In genomic region chr11:103648670-103649400, GRCh38 we compare ENCODE assay signal across 14 cellular contexts.
DNase-seq lines count a peak whose midpoint lies in the region; ATAC-seq, FAIRE-seq and TF ChIP-seq lines count a peak whose summit lies in the region.
"Had no signal": no experiment of that assay in that cellular context is flagged by ENCODE, and none has a peak within 500 bp of the region (broad histone marks: within the 10 kb centered on the region; RNA-seq: fewer than 3 reads in every experiment).

No MANE protein-coding gene starts in this region.

- no peak overlapping the region for H3K27ac Mint-ChIP-seq in MCF 10A (ENCODE audit: low read depth, unreplicated experiment)
- H3K27ac Mint-ChIP-seq: activated CD4-positive, alpha-beta T cell treated with anti-CD3 and anti-CD28 coated beads, Interleukin-2, amount 10 ng/mL, durations not matched to agents 7 days and 5 days; activated naive CD4-positive, alpha-beta T cell treated with anti-CD3 and anti-CD28 coated beads for 36 hours had no signal

- no peak overlapping the region for H3K4me2 ChIP-seq in mammary epithelial cell (ENCODE audit: insufficient read depth, low read depth, low read length)

- no peaks in the 10 kb centered on the region for H3K79me2 ChIP-seq in mammary epithelial cell (ENCODE audit: insufficient read depth, low read length)

- H3K36me3 Mint-ChIP-seq in MCF 10A (ENCODE audit: insufficient read depth, unreplicated experiment): no peaks in the 10 kb centered on the region

- no peaks in the 10 kb centered on the region for H3K27me3 Mint-ChIP-seq in MCF 10A (ENCODE audit: insufficient read depth, unreplicated experiment)
- H3K27me3 Mint-ChIP-seq: activated CD4-positive, alpha-beta T cell treated with anti-CD3 and anti-CD28 coated beads, Interleukin-2, amount 10 ng/mL, durations not matched to agents 7 days and 5 days had no signal

- DNase-seq in mammary epithelial cell (peak; percentile 30), MCF 10A (ENCODE audit: unreplicated experiment) (no peak), HTR-8/SVneo (ENCODE audit: insufficient read length, low spot score) (no peak), choroid plexus epithelial cell (ENCODE audit: low read depth) (peak; percentile 59), D721Med (ENCODE audit: insufficient read length, low spot score) (no peak), gastrocnemius medialis (no peak), caudate nucleus (lab: John Stamatoyannopoulos, UW) (no peak)
- no peak for DNase-seq in stimulated activated CD4-positive, alpha-beta T cell treated with anti-CD3 and anti-CD28 coated beads, Interleukin-2, amount 100 ng/mL, for 24 hours
- DNase-seq: activated CD4-positive, alpha-beta T cell treated with anti-CD3 and anti-CD28 coated beads, Interleukin-2, amount 10 ng/mL, durations not matched to agents 7 days and 5 days; activated naive CD4-positive, alpha-beta T cell treated with anti-CD3 and anti-CD28 coated beads for 36 hours; GDM1; mucosa of descending colon; Right ventricle myocardium superior had no signal

- H3K4me3 Mint-ChIP-seq in MCF 10A (ENCODE audit: unreplicated experiment): no peak overlapping the region
- H3K4me3 Mint-ChIP-seq: activated CD4-positive, alpha-beta T cell treated with anti-CD3 and anti-CD28 coated beads, Interleukin-2, amount 10 ng/mL, durations not matched to agents 7 days and 5 days; activated naive CD4-positive, alpha-beta T cell treated with anti-CD3 and anti-CD28 coated beads for 36 hours had no signal

- no peaks in the 10 kb centered on the region for H3K4me1 Mint-ChIP-seq in MCF 10A (ENCODE audit: insufficient read depth, unreplicated experiment)
- H3K4me1 Mint-ChIP-seq: activated CD4-positive, alpha-beta T cell treated with anti-CD3 and anti-CD28 coated beads, Interleukin-2, amount 10 ng/mL, durations not matched to agents 7 days and 5 days had no signal

- POLR2A ChIA-PET in MCF 10A (lab: Yijun Ruan, JAX): no interaction called here

- dilution Hi-C loops in mammary epithelial cell (cut with HindIII; ENCODE audit: low sequenced_read_pairs): no loop called here

- intact Hi-C loops in mammary epithelial cell (cut with micrococcal nuclease) (no loop called here), MCF 10A (cut with micrococcal nuclease) (no loop called here), gastrocnemius medialis (cut with DNase I; ENCODE audit: low total_unique reads) (no loop called here)

- no peaks in the 10 kb centered on the region for H3K27me3 ChIP-seq in mammary epithelial cell (ENCODE audit: insufficient read depth, low read length)
- no peaks in the 10 kb centered on the region for H3K27me3 ChIP-seq in gastrocnemius medialis

- H3K4me1 ChIP-seq in mammary epithelial cell (ENCODE audit: insufficient read depth, low read length) (peaks cover 12% of the 10 kb centered on the region), gastrocnemius medialis (no peaks in the 10 kb centered on the region)

- no peaks in the 10 kb centered on the region for H4K20me1 ChIP-seq in mammary epithelial cell (ENCODE audit: insufficient read depth, low read length)

- peak overlapping the region; percentile 74 for H2AFZ ChIP-seq in mammary epithelial cell (ENCODE audit: low read depth, low read length)

- ATAC-seq in gastrocnemius medialis: no peak
- ATAC-seq: mucosa of descending colon had no signal

- H3K27ac ChIP-seq in mammary epithelial cell (ENCODE audit: insufficient read depth, low read depth, low read length) (no peak overlapping the region), gastrocnemius medialis (no peak overlapping the region), caudate nucleus (ENCODE audit: low read depth, low read length) (no peak overlapping the region)

- H3K36me3 ChIP-seq in mammary epithelial cell (ENCODE audit: insufficient read depth, low read length) (no peaks in the 10 kb centered on the region), gastrocnemius medialis (no peaks in the 10 kb centered on the region)

- TF ChIP-seq POLR2A in gastrocnemius medialis (IDR thresholded peaks at IDR 0.05): no peak

- WGBS in mammary epithelial cell (ENCODE audit: low coverage, missing lambda C conversion rate): 85% methylated on average over 1 of the region's 1 CpG

- no peak overlapping the region for H3K9ac ChIP-seq in mammary epithelial cell (ENCODE audit: insufficient read depth, low read length)

- CTCF ChIA-PET in mammary epithelial cell (lab: Charles Lee; ENCODE audit: low non-redundant PET) (no interaction called here), MCF 10A (lab: Yijun Ruan, JAX) (interaction anchor here (0.7 to 1.0 kb wide), 3 partner anchors 11 to 43 kb away, joined by 3 to 5 read pairs (median 4); no protein-coding TSS in a partner anchor)

- H3K9me3 ChIP-seq in mammary epithelial cell (replicated peaks; ENCODE audit: insufficient read depth, low read length) (peaks cover 14% of the 10 kb centered on the region), gastrocnemius medialis (no peaks in the 10 kb centered on the region)

- in situ Hi-C loops in mammary epithelial cell (cut with MboI; ENCODE audit: low sequenced_read_pairs in 2 of 2) (no loop called here), gastrocnemius medialis (cut with MboI; ENCODE audit: low sequenced_read_pairs in 4 of 4) (no loop called here)

- BruUV-seq in mammary epithelial cell (replicated peaks; lab: Mats Ljungman, UMichigan): no TSS peak
- BruUV-seq in MCF 10A (replicated peaks; lab: Mats Ljungman, UMichigan): no TSS peak

- H3K9me3 Mint-ChIP-seq in MCF 10A (ENCODE audit: unreplicated experiment): peaks cover 18% of the 10 kb centered on the region
- H3K9me3 Mint-ChIP-seq: activated CD4-positive, alpha-beta T cell treated with anti-CD3 and anti-CD28 coated beads, Interleukin-2, amount 10 ng/mL, durations not matched to agents 7 days and 5 days had no signal

- TF ChIP-seq CTCF in mammary epithelial cell (conservative IDR thresholded peaks at IDR 0.05 in 1 of 2, IDR thresholded peaks at IDR 0.05 in 1 of 2; ENCODE audit: extremely low read depth in 1 of 2, insufficient read depth in 1 of 2, low read depth in 1 of 2, low read length in 2 of 2): no peak
- no peak for TF ChIP-seq CTCF in MCF 10A (IDR thresholded peaks at IDR 0.05; ENCODE audit: unreplicated experiment)
- no peak for TF ChIP-seq CTCF in choroid plexus epithelial cell (conservative IDR thresholded peaks at IDR 0.05; ENCODE audit: low read depth, low read length)
- no peak for TF ChIP-seq CTCF in D721Med (IDR thresholded peaks at IDR 0.05; ENCODE audit: insufficient read depth, missing control alignments)
- TF ChIP-seq CTCF in gastrocnemius medialis (IDR thresholded peaks at IDR 0.05 in 4 of 5, conservative IDR thresholded peaks at IDR 0.05 in 1 of 5): no peak

- FAIRE-seq in HTR-8/SVneo (lab: Jason Lieb, UNC): peak; percentile 73
- no peak for FAIRE-seq in D721Med (lab: Jason Lieb, UNC)
- FAIRE-seq: urothelium cell line had no signal

- no peak overlapping the region for H3K4me3 ChIP-seq in mammary epithelial cell (replicated peaks in 1 of 3; ENCODE audit: insufficient read depth in 1 of 3, low read depth in 2 of 3, low read length in 3 of 3)
- H3K4me3 ChIP-seq in choroid plexus epithelial cell (ENCODE audit: low read depth, low read length): no peak overlapping the region
- H3K4me3 ChIP-seq in gastrocnemius medialis: no peak overlapping the region
- H3K4me3 ChIP-seq: mucosa of descending colon had no signal

Comparison
In these comparisons a context has a peak if more than half of its experiments do, and no peak if none do; other contexts are left out.
1. DNase-seq: peak in mammary epithelial cell (single experiment) and choroid plexus epithelial cell (single experiment); none in MCF 10A (single experiment), HTR-8/SVneo (single experiment), D721Med (single experiment), stimulated activated CD4-positive, alpha-beta T cell treated with anti-CD3 and anti-CD28 coated beads, Interleukin-2, amount 100 ng/mL, for 24 hours (0 of 2), gastrocnemius medialis (0 of 2) and caudate nucleus (0 of 61).